ENCODE assay signal across 13 cellular contexts in genomic region chr19:33440241-33440640, GRCh38.
"Had no signal": no experiment of that assay in that cellular context is flagged by ENCODE, and none has a peak within 500 bp of the region (broad histone marks: within the 10 kb centered on the region; RNA-seq: fewer than 3 reads in every experiment).

No MANE protein-coding gene starts in this region.

- H3K36me3 Mint-ChIP-seq: brain, natural killer cell had no signal

- H3K4me3 ChIP-seq: coronary artery, SK-N-MC had no signal

- H3K27ac Mint-ChIP-seq: activated naive CD4-positive, alpha-beta T cell treated with anti-CD3 and anti-CD28 coated beads for 36 hours; brain had no signal

- H3K79me2 ChIP-seq: parathyroid adenoma had no signal

- H3K4me3 Mint-ChIP-seq: activated naive CD4-positive, alpha-beta T cell treated with anti-CD3 and anti-CD28 coated beads for 36 hours; brain; central memory CD8-positive, alpha-beta T cell; natural killer cell had no signal

- H3K27me3 ChIP-seq: foreskin keratinocyte had no signal

- H2AFZ ChIP-seq: parathyroid adenoma had no signal

- H3K27ac ChIP-seq: coronary artery, foreskin keratinocyte, neutrophil, parathyroid adenoma, SK-N-MC, WERI-Rb-1 had no signal

- H3K27me3 Mint-ChIP-seq: brain; central memory CD8-positive, alpha-beta T cell had no signal

- H3K36me3 ChIP-seq: neutrophil, WERI-Rb-1 had no signal

- H3K4me1 ChIP-seq: foreskin keratinocyte, parathyroid adenoma had no signal

- H3K9me3 ChIP-seq: neutrophil had no signal

- DNase-seq: activated CD4-positive, alpha-beta T cell treated with anti-CD3 and anti-CD28 coated beads, Interleukin-2, amount 50 U/mL, for 48 hours; activated naive CD4-positive, alpha-beta T cell treated with anti-CD3 and anti-CD28 coated beads for 36 hours; foreskin keratinocyte; mesenchymal stem cell; natural killer cell; stimulated activated CD4-positive, alpha-beta T cell treated with anti-CD3 and anti-CD28 coated beads, Interleukin-2, amount 100 ng/mL, for 24 hours; WERI-Rb-1 had no signal

- H3K9me3 Mint-ChIP-seq: activated naive CD4-positive, alpha-beta T cell treated with anti-CD3 and anti-CD28 coated beads for 36 hours; brain; central memory CD8-positive, alpha-beta T cell; natural killer cell had no signal
